ENCODE assay signal across 8 cellular contexts in the genomic region with DNA sequence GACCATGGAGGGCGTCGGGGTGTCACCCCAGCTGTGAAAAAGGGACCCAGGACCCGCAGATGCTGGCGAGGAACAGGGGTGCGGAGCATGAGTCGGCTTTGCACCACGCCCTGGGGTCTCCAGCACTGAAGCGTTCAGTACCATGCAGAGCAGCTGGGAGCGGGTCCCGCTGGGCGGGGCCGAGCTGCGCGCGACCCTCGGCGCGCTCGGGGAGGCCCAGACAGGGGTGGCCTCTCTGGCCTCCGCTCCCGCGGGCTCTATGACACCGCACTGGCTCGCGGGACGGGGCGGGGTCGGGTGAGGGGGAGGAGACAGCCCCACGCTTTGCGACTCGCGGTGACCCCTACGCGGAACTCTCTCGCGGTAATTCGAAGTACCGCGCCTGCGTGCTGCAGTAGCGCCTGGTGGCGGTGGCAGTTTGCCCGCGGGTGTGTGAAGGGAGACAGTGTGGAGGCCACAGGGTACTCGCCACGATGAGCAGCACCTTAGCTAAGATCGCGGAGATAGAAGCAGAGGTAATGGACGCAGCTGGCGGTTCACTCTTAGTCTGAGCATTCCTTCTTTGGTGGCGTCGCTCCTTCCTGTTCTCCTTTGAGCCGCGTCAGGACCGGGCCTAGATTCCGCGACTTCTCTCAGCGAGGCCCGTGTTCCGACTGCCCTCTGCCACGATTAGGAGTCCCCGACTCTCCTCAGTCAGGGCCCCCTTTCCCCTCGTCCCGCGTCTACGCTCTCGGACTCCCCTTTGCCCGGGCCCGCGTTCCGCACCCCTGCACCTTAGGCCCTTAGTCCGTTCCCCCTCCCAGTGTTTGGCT. TPM values are rescaled to one million over a fixed set of nuclear protein-coding genes. Genes with fewer than 3 reads are reported as not detected.
DNase-seq lines count a peak whose midpoint lies in the region; ATAC-seq and TF ChIP-seq lines count a peak whose summit lies in the region.

A gene with protein sequence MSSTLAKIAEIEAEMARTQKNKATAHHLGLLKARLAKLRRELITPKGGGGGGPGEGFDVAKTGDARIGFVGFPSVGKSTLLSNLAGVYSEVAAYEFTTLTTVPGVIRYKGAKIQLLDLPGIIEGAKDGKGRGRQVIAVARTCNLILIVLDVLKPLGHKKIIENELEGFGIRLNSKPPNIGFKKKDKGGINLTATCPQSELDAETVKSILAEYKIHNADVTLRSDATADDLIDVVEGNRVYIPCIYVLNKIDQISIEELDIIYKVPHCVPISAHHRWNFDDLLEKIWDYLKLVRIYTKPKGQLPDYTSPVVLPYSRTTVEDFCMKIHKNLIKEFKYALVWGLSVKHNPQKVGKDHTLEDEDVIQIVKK (plus strand): TSS at position 394 of the 812 bp plus-strand sequence. CDS start 80 bp downstream, at position 474.

- H3K27me3 ChIP-seq in right cardiac atrium (ENCODE audit: control insufficient read depth, insufficient read depth), result no peaks in the 10 kb centered on the region
- H3K27me3 ChIP-seq in vagina, result no peaks in the 10 kb centered on the region

- DNase-seq in NCI-H187 (lab: John Stamatoyannopoulos, UW), result peak; percentile 69 to 70
- DNase-seq in T-helper 2 cell, result peak; percentile 91 to 96 (median 94)
- peak; percentile 74 to 98 (median 96) for DNase-seq in anterior cingulate cortex (lab: John Stamatoyannopoulos, UW)
- peak; percentile 98 to 100 (median 99) for DNase-seq in right cardiac atrium
- DNase-seq in putamen (ENCODE audit: low spot score), result peak; percentile 98
- DNase-seq in vagina (ENCODE audit: extremely low spot score in 2 of 2), result peak; percentile 93 to 96

- ATAC-seq in GM18498 (IDR thresholded peaks at IDR 0.05; ENCODE audit: unreplicated experiment) (peak; percentile 98), HG02938 (IDR thresholded peaks at IDR 0.05; ENCODE audit: unreplicated experiment) (peak; percentile 88), right cardiac atrium (peak; percentile 100)

- WGBS in right cardiac atrium, result under 1% methylated on average over 72 of the region's 72 CpGs

- H3K27ac ChIP-seq in right cardiac atrium (ENCODE audit: low read length), result peak within 1 kb of the TSS; percentile 76
- H3K27ac ChIP-seq in vagina, result peak within 1 kb of the TSS; percentile 81

- peak within 1 kb of the TSS; percentile 80 for H3K4me3 ChIP-seq in right cardiac atrium (ENCODE audit: low read length)
- H3K4me3 ChIP-seq in vagina, result peak within 1 kb of the TSS; percentile 86 to 94

- H3K4me1 ChIP-seq in right cardiac atrium (ENCODE audit: control insufficient read depth, insufficient read depth, low read length) (no peaks in the 10 kb centered on the region), vagina (peaks cover 15% of the 10 kb centered on the region)

- TF ChIP-seq CTCF in vagina (IDR thresholded peaks at IDR 0.05), result no peak

- no peaks in the 10 kb centered on the region for H3K9me3 ChIP-seq in right cardiac atrium (ENCODE audit: control insufficient read depth, low read length)
- H3K9me3 ChIP-seq in vagina, result no peaks in the 10 kb centered on the region

- intact Hi-C loops in right cardiac atrium (cut with DNase I), result loop anchor here in 3 of 4 donors (1.0 to 5.0 kb wide), 2 partner anchors 52 kb away; a partner anchor contains a TSS
- intact Hi-C loops in vagina (cut with DNase I), result loop anchor here (1.0 kb wide), 1 partner anchor 54 kb away; no protein-coding TSS in a partner anchor

- peaks cover under 1 to 13% of the 10 kb centered on the region in 2 donors for H3K36me3 ChIP-seq in vagina

- peak in 1 of 2 donors; percentile 82 for TF ChIP-seq POLR2A in vagina (IDR thresholded peaks at IDR 0.05)

RNA-seq across cellular contexts. Expression of the gene that starts here (rescaled TPM):
- total RNA-seq in right cardiac atrium, result 10 to 100 TPM; 53.5 to 73.3 (median 62.5) TPM
- polyA plus RNA-seq in right cardiac atrium, result 48.0 TPM
- 42.0 TPM for total RNA-seq in vagina

Comparison
In these comparisons a context has a peak if more than half of its experiments do, and no peak if none do; other contexts are left out.
1. Peak in every context shown above with its lines: DNase-seq, ATAC-seq, H3K4me3 ChIP-seq and H3K27ac ChIP-seq.